Comparison of ENCODE assay signal across 8 cellular contexts in genomic region chr12:49967042-49967776, GRCh38. TPM values are rescaled to one million over a fixed set of nuclear protein-coding genes. Genes with fewer than 3 reads are reported as not detected.
DNase-seq lines count a peak whose midpoint lies in the region; ATAC-seq, FAIRE-seq and TF ChIP-seq lines count a peak whose summit lies in the region.

No MANE protein-coding gene starts in this region.

- H3K4me1 Mint-ChIP-seq in central memory CD8-positive, alpha-beta T cell: peaks cover 6% of the 10 kb centered on the region

- peak overlapping the region; percentile 9 for H3K4me3 ChIP-seq in kidney epithelial cell (ENCODE audit: low read depth, low read length)

- H3K27ac Mint-ChIP-seq in central memory CD8-positive, alpha-beta T cell (ENCODE audit: low read depth): no peak overlapping the region

- TF ChIP-seq CTCF in kidney epithelial cell (IDR thresholded peaks at IDR 0.05; ENCODE audit: insufficient read depth, low read length, poor library complexity, severe bottlenecking): peak; percentile 97

- peaks cover 45% of the 10 kb centered on the region for H3K27me3 ChIP-seq in kidney epithelial cell (ENCODE audit: control insufficient read depth, insufficient read depth, low read length)

- H3K27me3 Mint-ChIP-seq in central memory CD8-positive, alpha-beta T cell: peaks cover 46% of the 10 kb centered on the region

- DNase-seq in GM12892 (ENCODE audit: insufficient read length): peak; percentile 95
- peak; percentile 75 for DNase-seq in NCI-H2196 treated with DMSO at 0.1 percent for 48 hours (lab: John Stamatoyannopoulos, UW; ENCODE audit: unreplicated experiment)
- DNase-seq in central memory CD8-positive, alpha-beta T cell (ENCODE audit: low spot score in 2 of 2): peak; percentile 86 to 97
- DNase-seq in kidney epithelial cell (ENCODE audit: low read depth): no peak
- peak; percentile 85 to 94 for DNase-seq in stimulated activated CD4-positive, alpha-beta T cell treated with anti-CD3 and anti-CD28 coated beads, Interleukin-15, amount 100 ng/mL, for 1 hour (ENCODE audit: low read depth in 1 of 2, low spot score in 1 of 2)

- TF ChIP-seq POLR2A in GM12892 (IDR thresholded peaks at IDR 0.05; ENCODE audit: low read depth, low read length): no peak

- no peaks in the 10 kb centered on the region for H3K9me3 Mint-ChIP-seq in central memory CD8-positive, alpha-beta T cell

- peak; percentile 92 for FAIRE-seq in GM12892 (lab: Jason Lieb, UNC)

- peak overlapping the region; percentile 69 for H3K4me3 Mint-ChIP-seq in central memory CD8-positive, alpha-beta T cell

- H3K36me3 Mint-ChIP-seq in central memory CD8-positive, alpha-beta T cell (ENCODE audit: insufficient read depth): peaks cover 2% of the 10 kb centered on the region

- ATAC-seq in HG03095 (IDR thresholded peaks at IDR 0.05; ENCODE audit: unreplicated experiment) (peak; percentile 62), GM19328 (IDR thresholded peaks at IDR 0.05; ENCODE audit: unreplicated experiment) (no peak)
- ATAC-seq in activated CD4-positive, CD25-positive, alpha-beta regulatory T cell treated with anti-CD3 and anti-CD28 coated beads, Interleukin-2, amount 50 U/mL, for 24 hours: peak; percentile 84 to 85
- peak; percentile 90 for ATAC-seq in central memory CD8-positive, alpha-beta T cell (replicated peaks; ENCODE audit: extremely low read depth, poor library complexity, severe bottlenecking)

- no peaks in the 10 kb centered on the region for H3K36me3 ChIP-seq in kidney epithelial cell (ENCODE audit: control insufficient read depth, insufficient read depth, low read length)

RNA-seq across cellular contexts. Expression of gene AQP5, which starts 5.5 kb away (rescaled TPM):
- not detected for polyA plus RNA-seq in GM12892 (2012; ENCODE audit: missing spikeins)
- total RNA-seq in kidney epithelial cell: not detected in 2 replicates

RNA-seq across cellular contexts. Expression of gene AQP6, which starts 5.5 kb away (rescaled TPM):
- polyA plus RNA-seq in GM12892 (2012; ENCODE audit: missing spikeins): not detected
- not detected in 2 replicates for total RNA-seq in kidney epithelial cell

RNA-seq across cellular contexts. Expression of gene AQP2, which starts 16.7 kb away (rescaled TPM):
- polyA plus RNA-seq in GM12892 (2012; ENCODE audit: missing spikeins): not detected
- total RNA-seq in kidney epithelial cell: not detected in 2 replicates

RNA-seq across cellular contexts. Expression of gene RACGAP1, which starts 58.1 kb away (rescaled TPM):
- 41.6 TPM for polyA plus RNA-seq in GM12892 (2012; ENCODE audit: missing spikeins)
- 12.1 and 12.3 TPM in 2 replicates for total RNA-seq in kidney epithelial cell
